In the genomic region with DNA sequence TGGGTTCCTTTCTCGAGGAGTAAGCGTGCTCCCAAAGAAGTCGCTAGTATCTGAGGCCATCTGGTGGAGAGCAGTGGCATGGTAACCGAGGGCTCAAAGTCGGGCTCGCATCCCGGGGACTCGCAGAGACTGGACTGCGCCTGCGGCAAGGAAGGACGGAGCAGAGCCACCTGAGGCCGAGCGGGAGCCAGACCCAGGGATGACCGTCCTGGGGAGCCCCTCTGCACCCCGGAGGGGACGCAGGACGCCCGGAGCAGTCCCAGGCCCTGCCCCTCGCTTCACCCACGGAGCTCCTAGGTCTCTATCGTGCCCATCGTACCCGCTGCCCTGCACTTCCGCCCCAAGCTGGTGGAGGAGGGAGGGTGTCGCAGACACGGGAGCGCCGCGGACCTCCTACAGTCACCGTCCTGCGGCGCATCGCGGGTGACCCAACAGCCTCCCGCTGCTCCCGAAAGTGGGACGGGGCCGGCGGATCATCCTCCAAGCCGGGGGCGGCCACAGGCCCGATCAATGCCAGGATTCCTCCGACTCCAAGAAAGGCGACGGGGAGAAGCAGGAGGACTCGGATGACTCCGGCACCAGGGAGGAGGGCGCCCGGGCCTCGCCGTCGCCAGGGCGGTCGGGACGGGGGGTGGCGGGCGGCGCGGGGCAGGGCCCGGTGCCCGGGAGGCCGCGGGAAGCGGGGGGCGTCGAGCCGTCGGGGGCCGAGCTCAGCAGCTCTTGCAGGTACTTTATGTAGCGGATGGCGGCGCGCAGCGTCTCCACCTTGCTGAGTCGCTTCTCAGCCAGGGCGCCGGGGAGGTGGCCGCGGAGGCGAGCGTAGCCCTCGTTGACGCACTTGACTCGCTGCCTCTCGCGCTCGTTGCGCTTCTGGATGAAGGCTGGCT, we compare ENCODE assay signal across 8 cellular contexts. TPM values are rescaled to one million over a fixed set of nuclear protein-coding genes. Genes with fewer than 3 reads are reported as not detected.
A peak's percentile ranks its signal among the peaks of the same experiment; 100 is the strongest.
DNase-seq lines count a peak whose midpoint lies in the region; ATAC-seq and TF ChIP-seq lines count a peak whose summit lies in the region.

No MANE protein-coding gene starts in this region.

- CTCF ChIA-PET in AG04450 (lab: Charles Lee): interaction anchor here (0.7 to 4.6 kb wide), 11 partner anchors 12 to 556 kb away, joined by 3 to 64 read pairs (median 4); no protein-coding TSS in a partner anchor

- TF ChIP-seq CTCF in AG04450 (IDR thresholded peaks at IDR 0.05; ENCODE audit: low read depth, low read length) (peak; percentile 90), choroid plexus epithelial cell (conservative IDR thresholded peaks at IDR 0.05; ENCODE audit: low read depth, low read length) (peak; percentile 91)

- ATAC-seq in GM18907 (IDR thresholded peaks at IDR 0.05; ENCODE audit: unreplicated experiment) (peak; percentile 92), HG03280 (IDR thresholded peaks at IDR 0.05; ENCODE audit: unreplicated experiment) (peak; percentile 82)

- POLR2A ChIA-PET in AG04450 (lab: Yijun Ruan, JAX): no interaction called here

- peak; percentile 61 for DNase-seq in AG04450 (ENCODE audit: low read depth, low spot score)
- DNase-seq in NCI-H446 (lab: John Stamatoyannopoulos, UW): peak; percentile 89 to 96
- DNase-seq in activated CD4-positive, alpha-beta T cell treated with anti-CD3 and anti-CD28 coated beads for 24 hours (ENCODE audit: low read depth in 2 of 2): peak; percentile 60 to 66
- DNase-seq in choroid plexus epithelial cell (ENCODE audit: low read depth): peak; percentile 94
- DNase-seq in kidney glomerular epithelial cell (lab: John Stamatoyannopoulos, UW): peak; percentile 93
- DNase-seq in stimulated activated CD4-positive, alpha-beta T cell treated with anti-CD3 and anti-CD28 coated beads, Interleukin-15, amount 100 ng/mL, for 48 hours (ENCODE audit: low read depth in 2 of 2): peak; percentile 64 to 69

- no peaks in the 10 kb centered on the region; the same call in 1 of the 2 replicates for H3K9me3 ChIP-seq in AG04450 (ENCODE audit: control insufficient read depth, insufficient read depth, low read length)

- peaks cover 48% of the 10 kb centered on the region for H3K27me3 ChIP-seq in AG04450 (ENCODE audit: control insufficient read depth, insufficient read depth, low read length)

- peak overlapping the region; percentile 66 for H3K4me3 ChIP-seq in AG04450 (ENCODE audit: low read depth, low read length)
- H3K4me3 ChIP-seq in choroid plexus epithelial cell (ENCODE audit: low read depth, low read length): peak overlapping the region; percentile 60

- H3K27ac ChIP-seq in AG04450 (ENCODE audit: low read depth, low read length): no peak overlapping the region

RNA-seq across cellular contexts. Expression of a gene that starts 2.3 kb away (rescaled TPM):
- polyA plus RNA-seq in AG04450 (2011; rRNA removed): not detected in 2 replicates
- not detected in 2 replicates for polyA minus RNA-seq in AG04450 (2011; rRNA and poly(A)+ RNA removed)

RNA-seq across cellular contexts. Expression of a gene that starts 12.5 kb away (rescaled TPM):
- polyA plus RNA-seq in AG04450 (2011; rRNA removed): not detected in 2 replicates
- polyA minus RNA-seq in AG04450 (2011; rRNA and poly(A)+ RNA removed): not detected in 2 replicates

RNA-seq across cellular contexts. Expression of a gene that starts 39.8 kb away (rescaled TPM):
- polyA plus RNA-seq in AG04450 (2011; rRNA removed): 81.7 and 103 TPM in 2 replicates
- 54.5 and 72.0 TPM in 2 replicates for polyA minus RNA-seq in AG04450 (2011; rRNA and poly(A)+ RNA removed)
